Comparison of ENCODE assay signal across 2 cellular contexts in genomic region chr2:71672011-71672639, GRCh38.
TF ChIP-seq lines count a peak whose summit lies in the region.

No MANE protein-coding gene starts in this region.

TF ChIP-seq in IMR-90, 13 proteins besides CTCF, POLR2A, EP300 and RAD21:
- TF ChIP-seq RFX5 (IDR thresholded peaks at IDR 0.05; ENCODE audit: low read depth, low read length), result no peak
- TF ChIP-seq, protein P1, sequence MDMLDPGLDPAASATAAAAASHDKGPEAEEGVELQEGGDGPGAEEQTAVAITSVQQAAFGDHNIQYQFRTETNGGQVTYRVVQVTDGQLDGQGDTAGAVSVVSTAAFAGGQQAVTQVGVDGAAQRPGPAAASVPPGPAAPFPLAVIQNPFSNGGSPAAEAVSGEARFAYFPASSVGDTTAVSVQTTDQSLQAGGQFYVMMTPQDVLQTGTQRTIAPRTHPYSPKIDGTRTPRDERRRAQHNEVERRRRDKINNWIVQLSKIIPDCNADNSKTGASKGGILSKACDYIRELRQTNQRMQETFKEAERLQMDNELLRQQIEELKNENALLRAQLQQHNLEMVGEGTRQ (IDR thresholded peaks at IDR 0.05; ENCODE audit: low read depth, low read length), result no peak
- no peak for TF ChIP-seq CEBPB (IDR thresholded peaks at IDR 0.05; ENCODE audit: low read depth, low read length)
- no peak for TF ChIP-seq FOS (IDR thresholded peaks at IDR 0.05; ENCODE audit: low read depth, low read length)
- TF ChIP-seq BHLHE40 (IDR thresholded peaks at IDR 0.05; ENCODE audit: low read depth, low read length), result no peak
- TF ChIP-seq NFE2L2 (IDR thresholded peaks at IDR 0.05; ENCODE audit: low read depth, low read length), result no peak

TF ChIP-seq in H1, 55 proteins besides CTCF, POLR2A, EP300 and RAD21:
- TF ChIP-seq, protein P2, sequence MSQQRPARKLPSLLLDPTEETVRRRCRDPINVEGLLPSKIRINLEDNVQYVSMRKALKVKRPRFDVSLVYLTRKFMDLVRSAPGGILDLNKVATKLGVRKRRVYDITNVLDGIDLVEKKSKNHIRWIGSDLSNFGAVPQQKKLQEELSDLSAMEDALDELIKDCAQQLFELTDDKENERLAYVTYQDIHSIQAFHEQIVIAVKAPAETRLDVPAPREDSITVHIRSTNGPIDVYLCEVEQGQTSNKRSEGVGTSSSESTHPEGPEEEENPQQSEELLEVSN (IDR thresholded peaks at IDR 0.05), result no peak
- no peak for TF ChIP-seq CHD2 (IDR thresholded peaks at IDR 0.05; ENCODE audit: low read length)
